In genomic region chr5:132103969-132104391, GRCh38 we compare ENCODE assay signal across 9 cellular contexts. TPM values are rescaled to one million over a fixed set of nuclear protein-coding genes. Genes with fewer than 3 reads are reported as not detected.
DNase-seq lines count a peak whose midpoint lies in the region; ATAC-seq lines count a peak whose summit lies in the region.
"Had no signal": no experiment of that assay in that cellular context is flagged by ENCODE, and none has a peak within 500 bp of the region (broad histone marks: within the 10 kb centered on the region; RNA-seq: fewer than 3 reads in every experiment).

No MANE protein-coding gene starts in this region.

- DNase-seq in DMS79 treated with DMSO at 0.1 percent for 48 hours (lab: John Stamatoyannopoulos, UW) (peak; percentile 7), HT1080 (ENCODE audit: low read depth) (peak; percentile 28), dermis blood vessel endothelial cell (peak; percentile 45), HPDE6-E6E7 (ENCODE audit: extremely low spot score) (no peak), kidney tubule cell (ENCODE audit: low spot score) (no peak), AML-193 (lab: John Stamatoyannopoulos, UW) (no peak), activated gamma-delta T cell treated with Interleukin-2 at 50 U/mL for 16 hours (no peak)

- ATAC-seq in GM21360 (IDR thresholded peaks at IDR 0.05; ENCODE audit: unreplicated experiment): peak; percentile 13

RNA-seq across cellular contexts. Expression of gene CSF2, which starts 30.4 kb away (rescaled TPM):
- total RNA-seq in HT1080 (2014; rRNA removed; shearing (Covaris generic)): not detected in 2 replicates
- 0.24 and 0.43 TPM in 2 replicates for polyA plus RNA-seq in HT1080 (2015; cell fraction: cytosol; rRNA removed)
- polyA plus RNA-seq in HT1080 (2015; cell fraction: nucleus; rRNA removed): not detected in 2 replicates
- total RNA-seq in dermis blood vessel endothelial cell: 0.14 and 0.34 TPM in 2 replicates
- total RNA-seq: cardiac muscle cell had no signal
- polyA plus RNA-seq: cardiac muscle cell had no signal

RNA-seq across cellular contexts. Expression of gene IL3, which starts 43.5 kb away (rescaled TPM):
- total RNA-seq in HT1080 (2014; rRNA removed; shearing (Covaris generic)): not detected in 2 replicates
- not detected in 2 replicates for polyA plus RNA-seq in HT1080 (2015; cell fraction: cytosol; rRNA removed)
- not detected in 2 replicates for polyA plus RNA-seq in HT1080 (2015; cell fraction: nucleus; rRNA removed)
- total RNA-seq in dermis blood vessel endothelial cell: not detected in 2 replicates
- total RNA-seq: cardiac muscle cell had no signal
- polyA plus RNA-seq: cardiac muscle cell had no signal

Comparison
In these comparisons a context has a peak if more than half of its experiments do, and no peak if none do; other contexts are left out.
1. DNase-seq: peak in DMS79 treated with DMSO at 0.1 percent for 48 hours (single experiment), HT1080 (single experiment) and dermis blood vessel endothelial cell (single experiment); none in HPDE6-E6E7 (single experiment), kidney tubule cell (single experiment), AML-193 (0 of 2) and activated gamma-delta T cell treated with Interleukin-2 at 50 U/mL for 16 hours (single experiment).